Comparison of ENCODE assay signal across 18 cellular contexts in the genomic region with DNA sequence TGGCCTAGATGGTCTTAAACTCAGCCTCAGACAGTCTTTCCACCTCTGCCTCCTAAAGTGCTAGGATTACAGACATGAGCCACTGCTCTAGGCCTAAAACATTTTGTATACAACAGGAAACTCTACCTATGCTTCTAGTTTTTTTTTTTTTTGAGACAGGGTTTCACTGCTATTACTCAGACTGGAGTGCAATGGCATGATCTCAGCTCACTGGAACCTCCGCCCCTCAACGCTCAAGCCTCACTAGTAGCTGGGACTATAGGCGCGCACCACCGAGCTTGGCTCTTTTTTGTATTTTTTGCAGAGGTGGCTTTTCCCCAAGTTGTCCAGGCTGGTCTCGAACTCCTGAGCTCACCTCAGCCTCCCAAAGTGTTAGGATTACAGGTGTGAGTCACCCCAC. TPM values are rescaled to one million over a fixed set of nuclear protein-coding genes. Genes with fewer than 3 reads are reported as not detected.
DNase-seq lines count a peak whose midpoint lies in the region; ATAC-seq and TF ChIP-seq lines count a peak whose summit lies in the region.
"Had no signal": no experiment of that assay in that cellular context is flagged by ENCODE, and none has a peak within 500 bp of the region (broad histone marks: within the 10 kb centered on the region; RNA-seq: fewer than 3 reads in every experiment).

No MANE protein-coding gene starts in this region.

- H3K27me3 Mint-ChIP-seq in activated T-cell treated with anti-CD3 and anti-CD28 coated beads, Interleukin-2, amount 50 U/mL, for 4 hours (ENCODE audit: low read depth): no peaks in the 10 kb centered on the region
- H3K27me3 Mint-ChIP-seq in activated naive CD8-positive, alpha-beta T cell treated with anti-CD3 and anti-CD28 coated beads, Interleukin-2, amount 50 U/mL, for 24 hours: no peaks in the 10 kb centered on the region
- H3K27me3 Mint-ChIP-seq in osteocyte (ENCODE audit: unreplicated experiment): no peaks in the 10 kb centered on the region
- H3K27me3 Mint-ChIP-seq: central memory CD8-positive, alpha-beta T cell had no signal

- DNase-seq in activated T-cell treated with anti-CD3 and anti-CD28 coated beads, Interleukin-2, amount 50 U/mL, for 4 hours: no peak
- no peak for DNase-seq in activated T-cell treated with anti-CD3 and anti-CD28 coated beads, Interleukin-2, amount 50 U/mL, for 48 hours
- peak; percentile 48 for DNase-seq in HK-2 (ENCODE audit: unreplicated experiment)
- no peak for DNase-seq in activated naive CD8-positive, alpha-beta T cell treated with anti-CD3 and anti-CD28 coated beads, Interleukin-2, amount 50 U/mL, for 24 hours
- no peak for DNase-seq in osteocyte (ENCODE audit: extremely low spot score, unreplicated experiment)
- no peak for DNase-seq in effector CD8-positive, alpha-beta T cell (lab: John Stamatoyannopoulos, UW)
- no peak for DNase-seq in activated CD4-positive, CD25-positive, alpha-beta regulatory T cell treated with anti-CD3 and anti-CD28 coated beads, Interleukin-2, amount 50 U/mL, for 72 hours
- DNase-seq: activated CD4-positive, alpha-beta T cell treated with anti-CD3 and anti-CD28 coated beads, Interleukin-2, amount 50 U/mL, for 48 hours; Karpas-422; left ventricle myocardium superior; NCI-H1436 treated with DMSO at 0.1 percent for 48 hours; NCI-H345; posterior cingulate gyrus; stomach; uterus had no signal

- no peaks in the 10 kb centered on the region for H3K9me3 Mint-ChIP-seq in activated T-cell treated with anti-CD3 and anti-CD28 coated beads, Interleukin-2, amount 50 U/mL, for 4 hours
- H3K9me3 Mint-ChIP-seq in activated naive CD8-positive, alpha-beta T cell treated with anti-CD3 and anti-CD28 coated beads, Interleukin-2, amount 50 U/mL, for 24 hours: no peaks in the 10 kb centered on the region
- H3K9me3 Mint-ChIP-seq in osteocyte (ENCODE audit: unreplicated experiment): no peaks in the 10 kb centered on the region
- H3K9me3 Mint-ChIP-seq: central memory CD8-positive, alpha-beta T cell had no signal

- peak overlapping the region; percentile 21 for H3K4me3 Mint-ChIP-seq in activated T-cell treated with anti-CD3 and anti-CD28 coated beads, Interleukin-2, amount 50 U/mL, for 4 hours
- H3K4me3 Mint-ChIP-seq in activated naive CD8-positive, alpha-beta T cell treated with anti-CD3 and anti-CD28 coated beads, Interleukin-2, amount 50 U/mL, for 24 hours: peak overlapping the region; percentile 13
- H3K4me3 Mint-ChIP-seq in osteocyte (ENCODE audit: unreplicated experiment): no peak overlapping the region
- H3K4me3 Mint-ChIP-seq: central memory CD8-positive, alpha-beta T cell had no signal

- peaks cover 67% of the 10 kb centered on the region for H3K4me1 Mint-ChIP-seq in activated T-cell treated with anti-CD3 and anti-CD28 coated beads, Interleukin-2, amount 50 U/mL, for 4 hours (ENCODE audit: low read depth)
- H3K4me1 Mint-ChIP-seq in activated naive CD8-positive, alpha-beta T cell treated with anti-CD3 and anti-CD28 coated beads, Interleukin-2, amount 50 U/mL, for 24 hours: peaks cover 91% of the 10 kb centered on the region
- peaks cover 18% of the 10 kb centered on the region for H3K4me1 Mint-ChIP-seq in osteocyte (ENCODE audit: unreplicated experiment)

- ATAC-seq in activated T-cell treated with anti-CD3 and anti-CD28 coated beads, Interleukin-2, amount 50 U/mL, for 4 hours: peak; percentile 27 to 33
- peak; percentile 5 for ATAC-seq in activated naive CD8-positive, alpha-beta T cell treated with anti-CD3 and anti-CD28 coated beads, Interleukin-2, amount 50 U/mL, for 24 hours
- no peak for ATAC-seq in HG03571 (IDR thresholded peaks at IDR 0.05; ENCODE audit: unreplicated experiment)
- ATAC-seq: left ventricle myocardium superior, Right ventricle myocardium inferior had no signal

- H3K36me3 Mint-ChIP-seq in activated T-cell treated with anti-CD3 and anti-CD28 coated beads, Interleukin-2, amount 50 U/mL, for 4 hours (ENCODE audit: insufficient read depth): peaks cover 73% of the 10 kb centered on the region
- peaks cover 93% of the 10 kb centered on the region for H3K36me3 Mint-ChIP-seq in activated naive CD8-positive, alpha-beta T cell treated with anti-CD3 and anti-CD28 coated beads, Interleukin-2, amount 50 U/mL, for 24 hours (ENCODE audit: low read depth)
- peaks cover 70% of the 10 kb centered on the region for H3K36me3 Mint-ChIP-seq in osteocyte (ENCODE audit: unreplicated experiment)

- peak overlapping the region; percentile 18 for H3K27ac Mint-ChIP-seq in activated naive CD8-positive, alpha-beta T cell treated with anti-CD3 and anti-CD28 coated beads, Interleukin-2, amount 50 U/mL, for 24 hours
- H3K27ac Mint-ChIP-seq in osteocyte (ENCODE audit: unreplicated experiment): peak overlapping the region; percentile 10

- TF ChIP-seq CTCF in osteocyte (IDR thresholded peaks at IDR 0.05): no peak

RNA-seq across cellular contexts. Expression of a gene that starts 5.4 kb away (rescaled TPM):
- total RNA-seq in activated T-cell treated with anti-CD3 and anti-CD28 coated beads, Interleukin-2, amount 50 U/mL, for 4 hours: 100 to 1,000 TPM; 701 to 707 (median 707) TPM
- total RNA-seq in osteocyte: 197 and 211 TPM in 2 replicates

RNA-seq across cellular contexts. Expression of a gene that starts 26.7 kb away (rescaled TPM):
- 100 to 1,000 TPM; 261 to 279 (median 270) TPM for total RNA-seq in activated T-cell treated with anti-CD3 and anti-CD28 coated beads, Interleukin-2, amount 50 U/mL, for 4 hours
- 84.2 and 88.3 TPM in 2 replicates for total RNA-seq in osteocyte
